8 cellular contexts compared by ENCODE assay signal in the genomic region with DNA sequence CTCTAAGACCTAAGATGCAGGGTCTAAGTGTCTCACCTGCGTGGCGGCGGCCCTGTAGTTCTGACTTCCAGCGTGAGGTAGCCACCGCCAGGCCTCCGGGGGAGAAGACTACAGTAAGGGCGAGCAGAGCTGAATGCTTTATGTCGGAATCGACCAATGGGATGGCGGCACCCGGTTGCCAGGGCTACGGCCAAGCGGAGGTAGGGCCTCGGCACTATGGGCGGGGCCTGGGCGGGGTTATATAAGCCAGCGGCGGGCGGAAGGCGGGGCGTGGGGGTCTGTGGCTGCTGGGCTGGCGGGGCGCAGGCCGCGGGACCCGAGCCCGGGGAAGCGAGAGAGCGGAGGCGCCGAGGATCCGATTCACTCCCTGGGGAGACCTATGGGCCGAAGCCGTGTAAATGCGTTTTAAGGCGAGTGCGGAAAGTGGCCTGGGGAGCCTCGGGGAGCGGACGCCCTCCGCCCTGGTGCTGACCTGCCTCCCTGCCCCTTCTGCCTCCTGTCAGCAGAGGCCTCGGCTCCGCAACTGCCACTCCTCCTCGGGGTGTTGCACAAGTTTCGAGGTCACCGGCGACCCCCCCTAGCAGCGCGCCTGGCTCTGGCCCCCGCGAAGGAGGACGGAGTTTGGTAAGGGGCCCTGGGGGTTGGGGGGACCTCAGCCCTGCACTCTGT. TPM values are rescaled to one million over a fixed set of nuclear protein-coding genes. Genes with fewer than 3 reads are reported as not detected.
DNase-seq lines count a peak whose midpoint lies in the region; ATAC-seq and TF ChIP-seq lines count a peak whose summit lies in the region.

Gene AZIN2, plus strand, starts transcription at position 269 of the 669 bp plus-strand sequence. CDS start 1,097 bp downstream, outside the sequence.

- peak within 1 kb of the TSS; percentile 63 for H3K27ac ChIP-seq in BLaER1
- H3K27ac ChIP-seq in dorsolateral prefrontal cortex = peak within 1 kb of the TSS in 57 of 59 donors; percentile 12 to 99 (median 83)
- no peak within 1 kb of the TSS for H3K27ac ChIP-seq in right lobe of liver

- H3K4me1 ChIP-seq in BLaER1 = peaks cover 23% of the 10 kb centered on the region
- H3K4me1 ChIP-seq in right lobe of liver = peaks cover 0 to 17% (median 2%) of the 10 kb centered on the region in 4 donors

- H3K4me3 ChIP-seq in BLaER1 = peak within 1 kb of the TSS; percentile 76
- H3K4me3 ChIP-seq in dorsolateral prefrontal cortex = peak within 1 kb of the TSS; percentile 62 to 99 (median 91)
- H3K4me3 ChIP-seq in right lobe of liver = peak within 1 kb of the TSS; percentile 49 to 72 (median 67)

- H3K36me3 Mint-ChIP-seq in activated CD4-positive, alpha-beta memory T cell treated with anti-CD3 and anti-CD28 coated beads for 36 hours = no peaks in the 10 kb centered on the region

- peak within 1 kb of the TSS; percentile 77 for H3K9ac ChIP-seq in BLaER1

- intact Hi-C loops in activated CD4-positive, alpha-beta memory T cell treated with anti-CD3 and anti-CD28 coated beads for 36 hours (cut with micrococcal nuclease) = loop anchor here (1.0 to 10.0 kb wide), 4 partner anchors 44 to 204 kb away; partner anchors contain the start of gene AK2
- intact Hi-C loops in dorsolateral prefrontal cortex (cut with DNase I) (loop anchor here (5.0 to 10.0 kb wide), 5 partner anchors 34 to 686 kb away; partner anchors contain the start of genes RNF19B (in 2 of the 2), AK2 (in 1 of the 2), BSDC1 (in 1 of the 2) and S100PBP (in 1 of the 2)), right lobe of liver (cut with DNase I) (no loop called here)

- peak in 19 of 56 donors; percentile 9 to 40 (median 22) for TF ChIP-seq CTCF in dorsolateral prefrontal cortex (IDR thresholded peaks at IDR 0.05 in 54 of 56, conservative IDR thresholded peaks at IDR 0.05 in 2 of 56; ENCODE audit: low read depth in 1 of 56, partially characterized antibody in 56 of 56)
- no peak for TF ChIP-seq CTCF in right lobe of liver (IDR thresholded peaks at IDR 0.05)

- H3K27ac Mint-ChIP-seq in activated CD4-positive, alpha-beta memory T cell treated with anti-CD3 and anti-CD28 coated beads for 36 hours = no peak within 1 kb of the TSS

- DNase-seq in NCI-H526 treated with DMSO at 0.1 percent for 48 hours (lab: John Stamatoyannopoulos, UW) = peak; percentile 78
- peak; percentile 98 for DNase-seq in activated CD4-positive, alpha-beta memory T cell treated with anti-CD3 and anti-CD28 coated beads for 36 hours
- peak; percentile 99 to 100 (median 99) for DNase-seq in dorsolateral prefrontal cortex
- DNase-seq in right lobe of liver = peak; percentile 96 to 97 (median 97)
- peak; percentile 99 for DNase-seq in stimulated activated CD4-positive, alpha-beta T cell treated with anti-CD3 and anti-CD28 coated beads, Interleukin-4, amount 100 ng/mL, for 1 hour

- ATAC-seq in GM19328 (IDR thresholded peaks at IDR 0.05; ENCODE audit: unreplicated experiment) (peak; percentile 94), HG03469 (IDR thresholded peaks at IDR 0.05; ENCODE audit: unreplicated experiment) (peak; percentile 83), right lobe of liver (peak; percentile 97 to 99 (median 98))

- peak; percentile 79 for TF ChIP-seq POLR2A in right lobe of liver (IDR thresholded peaks at IDR 0.05)

- POLR2A ChIA-PET in activated CD4-positive, alpha-beta memory T cell treated with anti-CD3 and anti-CD28 coated beads for 36 hours (lab: Charles Lee) = interaction anchor here (0.8 to 1.5 kb wide), 3 partner anchors 8 to 146 kb away, joined by 4 to 6 read pairs (median 5); no protein-coding TSS in a partner anchor

- H3K36me3 ChIP-seq in BLaER1 (no peaks in the 10 kb centered on the region), right lobe of liver (no peaks in the 10 kb centered on the region)

- no peaks in the 10 kb centered on the region for H4K20me1 ChIP-seq in BLaER1

- 2% methylated on average over 17 of the region's 52 CpGs for WGBS in right lobe of liver (ENCODE audit: insufficient coverage, low coverage, low lambda C conversion rate, missing lambda C conversion rate)

- H3K4me2 ChIP-seq in BLaER1 = peak within 1 kb of the TSS; percentile 100

- CTCF ChIA-PET in activated CD4-positive, alpha-beta memory T cell treated with anti-CD3 and anti-CD28 coated beads for 36 hours (lab: Charles Lee) = interaction anchor here (0.9 to 3.3 kb wide), 7 partner anchors 13 to 204 kb away, joined by 3 to 12 read pairs (median 4); no protein-coding TSS in a partner anchor

- H3K4me3 Mint-ChIP-seq in activated CD4-positive, alpha-beta memory T cell treated with anti-CD3 and anti-CD28 coated beads for 36 hours = peak within 1 kb of the TSS; percentile 62

- no peaks in the 10 kb centered on the region for H3K9me3 Mint-ChIP-seq in activated CD4-positive, alpha-beta memory T cell treated with anti-CD3 and anti-CD28 coated beads for 36 hours

- H3K4me1 Mint-ChIP-seq in activated CD4-positive, alpha-beta memory T cell treated with anti-CD3 and anti-CD28 coated beads for 36 hours (ENCODE audit: low read depth) = peaks cover 6% of the 10 kb centered on the region

- H3K27me3 Mint-ChIP-seq in activated CD4-positive, alpha-beta memory T cell treated with anti-CD3 and anti-CD28 coated beads for 36 hours = no peaks in the 10 kb centered on the region

- H3K9me3 ChIP-seq in BLaER1 (no peaks in the 10 kb centered on the region), right lobe of liver (no peaks in the 10 kb centered on the region)

- H3K27me3 ChIP-seq in BLaER1 (peaks cover 19% of the 10 kb centered on the region), dorsolateral prefrontal cortex (no peaks in the 10 kb centered on the region), right lobe of liver (no peaks in the 10 kb centered on the region)

RNA-seq across cellular contexts. Expression of gene AZIN2, which starts in this region (rescaled TPM):
- total RNA-seq in activated CD4-positive, alpha-beta memory T cell treated with anti-CD3 and anti-CD28 coated beads for 36 hours = 1 to 10 TPM; 2.5 to 2.9 TPM
- total RNA-seq in dorsolateral prefrontal cortex = 10 to 100 TPM; 22.5 to 68.9 (median 42.9) TPM
- 1 to 10 TPM in 2 of 6 experiments, under 1 TPM in 4; 0.62 to 1.2 (median 0.85) TPM for total RNA-seq in right lobe of liver

Comparison
In these comparisons a context has a peak if more than half of its experiments do, and no peak if none do; other contexts are left out.
1. RNA of gene AZIN2 (total RNA-seq): 22.5 to 68.9 TPM in dorsolateral prefrontal cortex; 2.5 to 2.9 TPM in activated CD4-positive, alpha-beta memory T cell treated with anti-CD3 and anti-CD28 coated beads for 36 hours and 0.62 to 1.2 TPM in right lobe of liver; every median in the first group is over 4 times any median in the second.
2. H3K27ac ChIP-seq: peak in BLaER1 (single experiment) and dorsolateral prefrontal cortex (57 of 59); none in right lobe of liver (0 of 3).
3. intact Hi-C loops: an anchor here in activated CD4-positive, alpha-beta memory T cell treated with anti-CD3 and anti-CD28 coated beads for 36 hours (1.0 to 10.0 kb wide) and dorsolateral prefrontal cortex (5.0 to 10.0 kb wide); none called in right lobe of liver.
4. Peak in every context shown above with its lines, with median percentiles within 50 percentile points of each other: H3K4me3 ChIP-seq, ATAC-seq and DNase-seq.